In the genomic region with DNA sequence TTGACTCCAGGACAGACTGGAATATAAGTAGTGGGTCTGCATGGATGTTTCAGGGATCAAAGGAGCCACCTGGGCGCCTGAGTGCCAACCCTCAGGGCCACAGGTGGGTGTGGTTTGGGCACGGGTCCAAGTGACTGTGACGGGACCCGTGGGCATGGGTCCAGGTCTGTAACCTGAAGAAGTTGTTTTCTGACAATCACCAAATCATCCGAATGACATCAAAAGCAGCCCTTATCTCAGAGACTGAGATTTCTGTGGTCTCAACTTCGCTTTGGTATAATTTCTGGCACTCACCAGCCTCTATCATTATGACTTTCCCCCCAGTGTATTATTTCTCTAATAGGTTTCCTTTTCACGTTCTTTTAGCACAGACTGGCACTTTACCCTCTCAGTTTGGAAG, we compare ENCODE assay signal across 10 cellular contexts. TPM values are rescaled to one million over a fixed set of nuclear protein-coding genes. Genes with fewer than 3 reads are reported as not detected.
DNase-seq lines count a peak whose midpoint lies in the region; ATAC-seq, FAIRE-seq and TF ChIP-seq lines count a peak whose summit lies in the region.
"Had no signal": no experiment of that assay in that cellular context is flagged by ENCODE, and none has a peak within 500 bp of the region (broad histone marks: within the 10 kb centered on the region; RNA-seq: fewer than 3 reads in every experiment).

No MANE protein-coding gene starts in this region.

- H3K27me3 ChIP-seq in H9 (ENCODE audit: insufficient read depth, low read length) (no peaks in the 10 kb centered on the region), K562 (ENCODE audit: control insufficient read depth in 2 of 2, insufficient read depth in 2 of 2, low read length in 2 of 2) (no peaks in the 10 kb centered on the region), pancreas (no peaks in the 10 kb centered on the region)

- no peak overlapping the region for H4K5ac ChIP-seq in H9 (ENCODE audit: insufficient read length, low read depth, low read length)

- H3K9me1 ChIP-seq in K562 (ENCODE audit: control insufficient read depth, insufficient read depth, low read length), result peaks cover 4% of the 10 kb centered on the region

- no peak overlapping the region for H2BK15ac ChIP-seq in H9 (ENCODE audit: low read depth, low read length)

- intact Hi-C loops in K562 (cut with micrococcal nuclease) (no loop called here), pancreas (cut with DNase I) (no loop called here), head of caudate nucleus (cut with DNase I) (no loop called here)

- H3K14ac ChIP-seq in H9 (ENCODE audit: insufficient read depth, low read length), result no peak overlapping the region; the same call in 1 of the 2 replicates

- H3K79me1 ChIP-seq in H9 (ENCODE audit: insufficient read depth, low read depth, low read length, poor library complexity, severe bottlenecking), result no peaks in the 10 kb centered on the region

- H2BK20ac ChIP-seq in H9 (ENCODE audit: low read depth, low read length, poor library complexity, severe bottlenecking), result no peak overlapping the region

- no TSS peak for BruUV-seq in K562 (replicated peaks; lab: Mats Ljungman, UMichigan)

- H3T11ph ChIP-seq in H9 (ENCODE audit: low read length), result no peak overlapping the region

- peaks cover 49 to 59% of the 10 kb centered on the region in 2 experiments for H3K4me1 Mint-ChIP-seq in H9

- TF ChIP-seq CTCF in H9 (conservative IDR thresholded peaks at IDR 0.05), result no peak
- TF ChIP-seq CTCF in K562 (IDR thresholded peaks at IDR 0.05 in 2 of 3, conservative IDR thresholded peaks at IDR 0.05 in 1 of 3; ENCODE audit: insufficient read depth in 2 of 3, low read depth in 1 of 3, low read length in 3 of 3), result no peak
- no peak for TF ChIP-seq CTCF in pancreas (IDR thresholded peaks at IDR 0.05)

- H3K4me2 ChIP-seq in H9 (ENCODE audit: insufficient read depth, insufficient read length, low read length), result no peak overlapping the region
- H3K4me2 ChIP-seq in K562 (ENCODE audit: insufficient read depth, low read length), result no peak overlapping the region

- H3K36me3 ChIP-seq in K562 (ENCODE audit: control insufficient read depth, insufficient read depth, low read length) (peaks cover 72% of the 10 kb centered on the region), pancreas (peaks cover 4 to 49% (median 26%) of the 10 kb centered on the region in 3 donors)

- no peaks in the 10 kb centered on the region for H3K9me3 Mint-ChIP-seq in H9

- H3K79me2 ChIP-seq in H9 (ENCODE audit: insufficient read depth, low read length) (no peaks in the 10 kb centered on the region), K562 (ENCODE audit: control insufficient read depth, insufficient read depth, low read length) (no peaks in the 10 kb centered on the region)

- CTCF ChIA-PET in K562 (lab: Yijun Ruan, JAX; ENCODE audit: low intra/inter-chr PET ratio), result no interaction called here

- TF ChIP-seq EP300 in K562 (IDR thresholded peaks at IDR 0.05; ENCODE audit: low read length), result no peak

- no peak overlapping the region for H2BK120ac ChIP-seq in H9 (ENCODE audit: low read depth, low read length, poor library complexity, severe bottlenecking)

- H3K27ac Mint-ChIP-seq in H9, result peak overlapping the region; percentile 39 to 82 (median 45); a peak in 6 of 7 replicates

- peaks cover 7% of the 10 kb centered on the region for H3K4me1 ChIP-seq in H9 (ENCODE audit: insufficient read depth, low read length)
- H3K4me1 ChIP-seq in K562 (replicated peaks in 1 of 2; ENCODE audit: control insufficient read depth in 2 of 2, insufficient read depth in 2 of 2, low read length in 2 of 2), result no peaks in the 10 kb centered on the region; a peak in 1 of 5 replicates
- peaks cover 11 to 46% (median 42%) of the 10 kb centered on the region in 3 donors for H3K4me1 ChIP-seq in pancreas

- DNase-seq in H9, result no peak
- DNase-seq in NCI-H2029 treated with DMSO at 0.1 percent for 48 hours (lab: John Stamatoyannopoulos, UW), result peak; percentile 38
- no peak for DNase-seq in K562 (ENCODE audit: extremely low read depth in 1 of 4, low spot score in 3 of 4)
- DNase-seq in pancreas, result peak; percentile 36 to 84 (median 80)
- DNase-seq in head of caudate nucleus, result no peak
- no peak for DNase-seq in GM03348 (ENCODE audit: low spot score)
- DNase-seq in UCSD-AML1 (lab: John Stamatoyannopoulos, UW; ENCODE audit: unreplicated experiment), result no peak

- H2AFZ ChIP-seq in H9 (ENCODE audit: low read length), result no peak overlapping the region
- no peak overlapping the region for H2AFZ ChIP-seq in K562 (ENCODE audit: low read depth, low read length)

- no CpG with 5 or more reads among the region's 7 CpGs for WGBS in H9 (ENCODE audit: extremely low coverage, insufficient read length, low lambda C conversion rate)
- 45% methylated on average over 7 of the region's 7 CpGs for WGBS in K562 (ENCODE audit: insufficient coverage, low coverage, missing lambda C conversion rate)
- WGBS in pancreas, 2 donors, result 14 to 17% methylated on average over 7 of the region's 7 CpGs

- in situ Hi-C loops in K562 (cut with MboI), result no loop called here

- peaks cover 4% of the 10 kb centered on the region for H3K23me2 ChIP-seq in H9 (ENCODE audit: insufficient read length, low read depth, low read length, poor library complexity, severe bottlenecking)

- H3K27me3 Mint-ChIP-seq in H9 (ENCODE audit: low read depth), result no peaks in the 10 kb centered on the region

- H4K91ac ChIP-seq in H9 (ENCODE audit: insufficient read length, low read depth, low read length), result no peak overlapping the region

- H2AK5ac ChIP-seq in H9 (ENCODE audit: insufficient read length, low read length), result no peak overlapping the region

- peak overlapping the region; percentile 81 for H3K27ac ChIP-seq in H9 (ENCODE audit: insufficient read length, low read depth, low read length)
- no peak overlapping the region for H3K27ac ChIP-seq in K562 (ENCODE audit: extremely low read depth, low read depth, low read length)
- H3K27ac ChIP-seq in pancreas, result peak overlapping the region; percentile 46 to 76 (median 62)
- H3K27ac ChIP-seq: VCaP had no signal

- no peak for TF ChIP-seq RAD21 in K562 (CRISPR knock-in tag; conservative IDR thresholded peaks at IDR 0.05 in 1 of 2, IDR thresholded peaks at IDR 0.05 in 1 of 2)

- POLR2A ChIA-PET in K562 (lab: Yijun Ruan, JAX), result interaction anchor here (0.6 kb wide), 1 partner anchor 104 kb away, joined by 4 read pairs; no protein-coding TSS in a partner anchor

- no peak overlapping the region for H3K56ac ChIP-seq in H9 (ENCODE audit: insufficient read length, low read depth, low read length)

- peaks cover 7 to 13% (median 7%) of the 10 kb centered on the region in 3 experiments; a peak in 5 of 7 replicates for H3K36me3 Mint-ChIP-seq in H9 (ENCODE audit: insufficient read depth in 1 of 3, low read depth in 3 of 3)

- TF ChIP-seq POLR2A in K562 (conservative IDR thresholded peaks at IDR 0.05), result no peak

- H4K20me1 ChIP-seq in H9 (ENCODE audit: control insufficient read depth, insufficient read depth, insufficient read length) (no peaks in the 10 kb centered on the region), K562 (replicated peaks; ENCODE audit: control insufficient read depth, insufficient read depth, low read length) (no peaks in the 10 kb centered on the region)

- no peaks in the 10 kb centered on the region for H3K9me3 ChIP-seq in H9 (ENCODE audit: control insufficient read depth, low read depth, low read length)
- H3K9me3 ChIP-seq in K562 (replicated peaks; ENCODE audit: control insufficient read depth, insufficient read depth, low read depth, low read length), result no peaks in the 10 kb centered on the region
- H3K9me3 ChIP-seq in pancreas, result no peaks in the 10 kb centered on the region

- H3K4me3 ChIP-seq in K562, result no peak overlapping the region
- H3K4me3 ChIP-seq in pancreas, result no peak overlapping the region

- no peak for FAIRE-seq in K562 (lab: Jason Lieb, UNC)
- no peak for FAIRE-seq in pancreas (lab: Jason Lieb, UNC)

- no peak for ATAC-seq in K562
- peak in 3 of 4 donors; percentile 15 to 36 (median 35) for ATAC-seq in pancreas
- no peak for ATAC-seq in GM18511 (IDR thresholded peaks at IDR 0.05; ENCODE audit: unreplicated experiment)

- H3K4me3 Mint-ChIP-seq in H9, result no peak overlapping the region

- H3K9ac ChIP-seq in H9 (ENCODE audit: extremely low read depth, insufficient read length, low read length) (no peak overlapping the region), K562 (ENCODE audit: insufficient read depth in 1 of 2, low read depth in 2 of 2, low read length in 2 of 2) (no peak overlapping the region)

- H3K18ac ChIP-seq in H9 (ENCODE audit: insufficient read length, low read depth, low read length), result no peak overlapping the region

- H2BK5ac ChIP-seq in H9 (ENCODE audit: insufficient read length, low read length), result no peak overlapping the region

- H3K23ac ChIP-seq in H9 (ENCODE audit: insufficient read length, low read depth, low read length), result no peak overlapping the region

- no peak overlapping the region for H2BK12ac ChIP-seq in H9 (ENCODE audit: insufficient read length, low read depth, low read length)

- no peak overlapping the region for H4K8ac ChIP-seq in H9 (replicated peaks; ENCODE audit: insufficient read length, low read depth, low read length)

- no peak overlapping the region for H3K4ac ChIP-seq in H9 (ENCODE audit: low read depth, low read length)

RNA-seq across cellular contexts. Expression of a gene that starts 24.4 kb away (rescaled TPM):
- total RNA-seq in H9 (2021) (not detected in 2 replicates), K562 (2014; rRNA removed) (0.05 TPM in 1 of 2 replicates, not detected in the other), K562 (2014; rRNA removed; fragmentation: Illumina TruSeq; extraction: Trizol) (not detected in 2 replicates), K562 (2015; rRNA removed; fragmentation: Illumina TruSeq; extraction: Trizol) (not detected in 2 replicates), K562 (2021) (not detected in 2 replicates), pancreas (not detected)
- not detected in 2 replicates for total RNA-seq in K562 (2011; cell fraction: chromatin; rRNA removed; ENCODE audit: low replicate concordance)
- total RNA-seq in K562 (2011; cell fraction: nucleolus; rRNA removed), result not detected in 2 replicates
- total RNA-seq in K562 (2011; cell fraction: nucleoplasm; rRNA removed), result not detected in 2 replicates
- polyA plus RNA-seq in K562 (2011; rRNA removed) (not detected in 2 replicates), K562 (2014; fragmentation: Illumina TruSeq; extraction: Trizol) (not detected in 2 replicates), K562 (2014; fragmentation: Nextera tagmentation; extraction: Ambion mirVana) (not detected), K562 (2014; rRNA removed) (not detected in 2 replicates), pancreas (under 1 TPM in 1 of 2 donors, not detected in 1; 0.19 TPM)
- not detected in 2 replicates for polyA plus RNA-seq in K562 (2011; cell fraction: cytosol; rRNA removed)
- not detected in 2 replicates for polyA plus RNA-seq in K562 (2011; cell fraction: nucleus; rRNA removed)
- 0.13 and 0.57 TPM in 2 replicates for polyA plus RNA-seq in K562 (2012)
- not detected in 2 replicates for polyA minus RNA-seq in K562 (2011; rRNA and poly(A)+ RNA removed)
- polyA minus RNA-seq in K562 (2011; cell fraction: cytosol; rRNA and poly(A)+ RNA removed), result not detected in 2 replicates
- not detected in 2 replicates for polyA minus RNA-seq in K562 (2011; cell fraction: nucleus; rRNA and poly(A)+ RNA removed)
- total RNA-seq: M059J had no signal

RNA-seq across cellular contexts. Expression of a gene that starts 46.8 kb away (rescaled TPM):
- 102 and 106 TPM in 2 replicates for total RNA-seq in H9 (2021)
- total RNA-seq in K562 (2011; cell fraction: chromatin; rRNA removed; ENCODE audit: low replicate concordance), result 200 and 563 TPM in 2 replicates
- total RNA-seq in K562 (2011; cell fraction: nucleolus; rRNA removed), result 88.4 and 105 TPM in 2 replicates
- total RNA-seq in K562 (2011; cell fraction: nucleoplasm; rRNA removed), result 165 and 199 TPM in 2 replicates
- 72.1 and 75.0 TPM in 2 replicates for total RNA-seq in K562 (2014; rRNA removed)
- 148 and 174 TPM in 2 replicates for total RNA-seq in K562 (2014; rRNA removed; fragmentation: Illumina TruSeq; extraction: Trizol)
- total RNA-seq in K562 (2015; rRNA removed; fragmentation: Illumina TruSeq; extraction: Trizol), result 114 and 117 TPM in 2 replicates
- 148 and 150 TPM in 2 replicates for total RNA-seq in K562 (2021)
- 136 and 165 TPM in 2 replicates for polyA plus RNA-seq in K562 (2011; rRNA removed)
- polyA plus RNA-seq in K562 (2011; cell fraction: cytosol; rRNA removed), result 29.1 and 43.5 TPM in 2 replicates
- polyA plus RNA-seq in K562 (2011; cell fraction: nucleus; rRNA removed), result 140 and 157 TPM in 2 replicates
- polyA plus RNA-seq in K562 (2012), result 98.0 and 135 TPM in 2 replicates
- polyA plus RNA-seq in K562 (2014; fragmentation: Illumina TruSeq; extraction: Trizol), result 107 and 118 TPM in 2 replicates
- polyA plus RNA-seq in K562 (2014; fragmentation: Nextera tagmentation; extraction: Ambion mirVana), result 100 to 1,000 TPM in 1 of 2 experiments, 10 to 100 TPM in 1; 76.0 to 137 TPM
- polyA plus RNA-seq in K562 (2014; rRNA removed), result 107 and 131 TPM in 2 replicates
- 189 and 196 TPM in 2 replicates for polyA minus RNA-seq in K562 (2011; rRNA and poly(A)+ RNA removed)
- 54.4 and 75.7 TPM in 2 replicates for polyA minus RNA-seq in K562 (2011; cell fraction: cytosol; rRNA and poly(A)+ RNA removed)
- 92.8 and 184 TPM in 2 replicates for polyA minus RNA-seq in K562 (2011; cell fraction: nucleus; rRNA and poly(A)+ RNA removed)
- 1 to 10 TPM; 1.9 to 4.8 (median 3.5) TPM for total RNA-seq in pancreas
- 1 to 10 TPM; 1.5 to 3.1 TPM for polyA plus RNA-seq in pancreas

Comparison
In these comparisons a context has a peak if more than half of its experiments do, and no peak if none do; other contexts are left out.
1. DNase-seq: peak in NCI-H2029 treated with DMSO at 0.1 percent for 48 hours (single experiment) and pancreas (6 of 6); none in H9 (single experiment), K562 (0 of 4), head of caudate nucleus (0 of 42), GM03348 (single experiment) and UCSD-AML1 (single experiment).
2. ATAC-seq: peak in pancreas (3 of 4); none in K562 (single experiment) and GM18511 (single experiment).
3. RNA of a gene that starts 46.8 kb away (total RNA-seq): 72.1 to 563 TPM in K562 and 102 to 106 TPM in H9; 1.9 to 4.8 TPM in pancreas; every median in the first group is over 10 times any median in the second.